Comparison of ENCODE assay signal across 18 cellular contexts in the genomic region with DNA sequence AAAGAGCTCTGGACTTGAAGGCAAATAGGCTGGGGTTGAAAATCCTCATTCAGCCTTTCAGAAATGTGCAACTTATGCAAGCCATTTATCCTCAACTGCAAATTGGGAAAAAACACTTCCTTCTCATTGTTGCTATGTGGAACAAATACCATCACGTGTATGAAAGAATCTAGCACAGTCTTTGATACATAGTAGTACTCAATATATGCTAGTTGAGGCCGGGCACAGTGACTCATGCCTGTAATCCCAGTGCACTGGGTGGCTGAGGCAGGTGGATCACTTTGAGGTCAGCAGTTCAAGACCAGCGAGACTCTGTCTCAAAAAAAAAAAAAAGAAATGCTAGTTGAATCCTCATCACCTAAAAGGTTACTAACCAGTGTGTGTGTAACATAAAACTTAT. TPM values are rescaled to one million over a fixed set of nuclear protein-coding genes. Genes with fewer than 3 reads are reported as not detected.
DNase-seq lines count a peak whose midpoint lies in the region; ATAC-seq and TF ChIP-seq lines count a peak whose summit lies in the region.
"Had no signal": no experiment of that assay in that cellular context is flagged by ENCODE, and none has a peak within 500 bp of the region (broad histone marks: within the 10 kb centered on the region; RNA-seq: fewer than 3 reads in every experiment).

No MANE protein-coding gene starts in this region.

- no peaks in the 10 kb centered on the region for H3K27me3 ChIP-seq in BE2C
- H3K27me3 ChIP-seq: BLaER1 treated with 17β-estradiol and CSF1 and Interleukin-3, amounts not matched to agents 10 nM and 100 nM had no signal

- no peak overlapping the region for H3K4me3 Mint-ChIP-seq in activated T-cell treated with anti-CD3 and anti-CD28 coated beads, Interleukin-2, amount 50 U/mL, for 24 hours
- no peak overlapping the region for H3K4me3 Mint-ChIP-seq in activated T-cell treated with anti-CD3 and anti-CD28 coated beads, Interleukin-2, amount 50 U/mL, for 72 hours
- no peak overlapping the region for H3K4me3 Mint-ChIP-seq in type B pancreatic cell
- H3K4me3 Mint-ChIP-seq: CD4-positive, CD25-positive, alpha-beta regulatory T cell; HFFc6 had no signal

- peaks cover 36% of the 10 kb centered on the region for H3K36me3 ChIP-seq in BE2C

- peaks cover 72% of the 10 kb centered on the region for H3K36me3 Mint-ChIP-seq in activated T-cell treated with anti-CD3 and anti-CD28 coated beads, Interleukin-2, amount 50 U/mL, for 24 hours (ENCODE audit: low read depth)
- H3K36me3 Mint-ChIP-seq in activated T-cell treated with anti-CD3 and anti-CD28 coated beads, Interleukin-2, amount 50 U/mL, for 72 hours (ENCODE audit: insufficient read depth in 2 of 2), result peaks cover 4 to 14% of the 10 kb centered on the region in 2 donors
- peaks cover 25% of the 10 kb centered on the region for H3K36me3 Mint-ChIP-seq in type B pancreatic cell

- H3K9me3 Mint-ChIP-seq in activated T-cell treated with anti-CD3 and anti-CD28 coated beads, Interleukin-2, amount 50 U/mL, for 24 hours, result no peaks in the 10 kb centered on the region
- H3K9me3 Mint-ChIP-seq in activated T-cell treated with anti-CD3 and anti-CD28 coated beads, Interleukin-2, amount 50 U/mL, for 72 hours, result no peaks in the 10 kb centered on the region
- H3K9me3 Mint-ChIP-seq in type B pancreatic cell, result no peaks in the 10 kb centered on the region
- H3K9me3 Mint-ChIP-seq: CD4-positive, CD25-positive, alpha-beta regulatory T cell; HFFc6 had no signal

- H3K9me3 ChIP-seq in BE2C, result no peaks in the 10 kb centered on the region
- H3K9me3 ChIP-seq: BLaER1 treated with 17β-estradiol and CSF1 and Interleukin-3, amounts not matched to agents 10 nM and 100 nM had no signal

- ATAC-seq in activated T-cell treated with anti-CD3 and anti-CD28 coated beads, Interleukin-2, amount 50 U/mL, for 72 hours (replicated peaks in 1 of 2), result no peak
- ATAC-seq in esophagus mucosa, result peak; percentile 78
- no peak for ATAC-seq in GM21515 (IDR thresholded peaks at IDR 0.05; ENCODE audit: unreplicated experiment)
- ATAC-seq: HepG2 had no signal

- H3K4me3 ChIP-seq in choroid plexus epithelial cell (ENCODE audit: low read depth, low read length) (no peak overlapping the region), BE2C (ENCODE audit: low read depth, low read length) (no peak overlapping the region)
- H3K4me3 ChIP-seq: BLaER1 treated with 17β-estradiol and CSF1 and Interleukin-3, amounts not matched to agents 10 nM and 100 nM had no signal

- TF ChIP-seq CTCF in choroid plexus epithelial cell (conservative IDR thresholded peaks at IDR 0.05; ENCODE audit: low read depth, low read length), result no peak
- no peak for TF ChIP-seq CTCF in type B pancreatic cell (conservative IDR thresholded peaks at IDR 0.05)
- TF ChIP-seq CTCF in BE2C (IDR thresholded peaks at IDR 0.05; ENCODE audit: low read depth, low read length), result no peak

- peaks cover 52% of the 10 kb centered on the region for H3K4me1 Mint-ChIP-seq in activated T-cell treated with anti-CD3 and anti-CD28 coated beads, Interleukin-2, amount 50 U/mL, for 24 hours (ENCODE audit: low read depth)
- peaks cover 38% of the 10 kb centered on the region for H3K4me1 Mint-ChIP-seq in activated T-cell treated with anti-CD3 and anti-CD28 coated beads, Interleukin-2, amount 50 U/mL, for 72 hours (ENCODE audit: low read depth)
- H3K4me1 Mint-ChIP-seq in type B pancreatic cell (ENCODE audit: unreplicated experiment), result no peaks in the 10 kb centered on the region

- no peak for DNase-seq in activated T-cell treated with anti-CD3 and anti-CD28 coated beads, Interleukin-2, amount 50 U/mL, for 24 hours
- DNase-seq in activated T-cell treated with anti-CD3 and anti-CD28 coated beads, Interleukin-2, amount 50 U/mL, for 72 hours, result no peak
- DNase-seq in choroid plexus epithelial cell (ENCODE audit: low read depth), result peak; percentile 21
- no peak for DNase-seq in type B pancreatic cell (ENCODE audit: extremely low spot score, unreplicated experiment)
- DNase-seq in BE2C, result no peak
- DNase-seq in NCI-H446 treated with DMSO at 0.1 percent for 48 hours (lab: John Stamatoyannopoulos, UW), result no peak
- DNase-seq: 8988T; AML-193; CD4-positive, CD25-positive, alpha-beta regulatory T cell; DMS153; DND-41; GDM1; HCEC 1CT; HFFc6 had no signal

- H3K27me3 Mint-ChIP-seq in activated T-cell treated with anti-CD3 and anti-CD28 coated beads, Interleukin-2, amount 50 U/mL, for 24 hours, result no peaks in the 10 kb centered on the region
- no peaks in the 10 kb centered on the region for H3K27me3 Mint-ChIP-seq in activated T-cell treated with anti-CD3 and anti-CD28 coated beads, Interleukin-2, amount 50 U/mL, for 72 hours (ENCODE audit: low read depth)
- H3K27me3 Mint-ChIP-seq in type B pancreatic cell, result no peaks in the 10 kb centered on the region
- H3K27me3 Mint-ChIP-seq: CD4-positive, CD25-positive, alpha-beta regulatory T cell had no signal

- no peaks in the 10 kb centered on the region for H3K4me1 ChIP-seq in BE2C

- peak overlapping the region; percentile 40 for H3K27ac Mint-ChIP-seq in activated T-cell treated with anti-CD3 and anti-CD28 coated beads, Interleukin-2, amount 50 U/mL, for 24 hours
- no peak overlapping the region for H3K27ac Mint-ChIP-seq in activated T-cell treated with anti-CD3 and anti-CD28 coated beads, Interleukin-2, amount 50 U/mL, for 72 hours
- H3K27ac Mint-ChIP-seq in type B pancreatic cell, result peak overlapping the region; percentile 26
- H3K27ac Mint-ChIP-seq: CD4-positive, CD25-positive, alpha-beta regulatory T cell; HFFc6 had no signal

RNA-seq across cellular contexts. Expression of gene PI4KB, which starts 8.2 kb away (rescaled TPM):
- total RNA-seq in activated T-cell treated with anti-CD3 and anti-CD28 coated beads, Interleukin-2, amount 50 U/mL, for 72 hours, result 10 to 100 TPM; 64.8 to 71.4 TPM
- total RNA-seq in esophagus mucosa (34.7 TPM), type B pancreatic cell (ENCODE audit: low replicate concordance) (59.6 and 60.7 TPM in 2 replicates)
- polyA plus RNA-seq in BE2C (2012; ENCODE audit: insufficient read depth, insufficient read length, low read depth), result 87.0 TPM

RNA-seq across cellular contexts. Expression of gene RFX5, which starts 28.1 kb away (rescaled TPM):
- total RNA-seq in activated T-cell treated with anti-CD3 and anti-CD28 coated beads, Interleukin-2, amount 50 U/mL, for 72 hours, result 10 to 100 TPM; 67.6 to 95.4 TPM
- total RNA-seq in esophagus mucosa, result 21.9 TPM
- total RNA-seq in type B pancreatic cell (ENCODE audit: low replicate concordance), result 27.3 and 66.5 TPM in 2 replicates
- 21.9 TPM for polyA plus RNA-seq in BE2C (2012; ENCODE audit: insufficient read depth, insufficient read length, low read depth)

RNA-seq across cellular contexts. Expression of gene ZNF687, which starts 36.9 kb away (rescaled TPM):
- 10 to 100 TPM; 39.9 to 40.3 TPM for total RNA-seq in activated T-cell treated with anti-CD3 and anti-CD28 coated beads, Interleukin-2, amount 50 U/mL, for 72 hours
- 12.6 TPM for total RNA-seq in esophagus mucosa
- 29.6 and 31.7 TPM in 2 replicates for total RNA-seq in type B pancreatic cell (ENCODE audit: low replicate concordance)
- 17.3 TPM for polyA plus RNA-seq in BE2C (2012; ENCODE audit: insufficient read depth, insufficient read length, low read depth)

RNA-seq across cellular contexts. Expression of gene SELENBP1, which starts 53.5 kb away (rescaled TPM):
- total RNA-seq in activated T-cell treated with anti-CD3 and anti-CD28 coated beads, Interleukin-2, amount 50 U/mL, for 72 hours, result not detected
- total RNA-seq in esophagus mucosa (14.0 TPM), type B pancreatic cell (ENCODE audit: low replicate concordance) (20.5 and 39.2 TPM in 2 replicates)
- polyA plus RNA-seq in BE2C (2012; ENCODE audit: insufficient read depth, insufficient read length, low read depth), result 34.5 TPM
- total RNA-seq: CD4-positive, CD25-positive, alpha-beta regulatory T cell had no signal
- polyA plus RNA-seq: CD4-positive, CD25-positive, alpha-beta regulatory T cell had no signal
